In the genomic region with DNA sequence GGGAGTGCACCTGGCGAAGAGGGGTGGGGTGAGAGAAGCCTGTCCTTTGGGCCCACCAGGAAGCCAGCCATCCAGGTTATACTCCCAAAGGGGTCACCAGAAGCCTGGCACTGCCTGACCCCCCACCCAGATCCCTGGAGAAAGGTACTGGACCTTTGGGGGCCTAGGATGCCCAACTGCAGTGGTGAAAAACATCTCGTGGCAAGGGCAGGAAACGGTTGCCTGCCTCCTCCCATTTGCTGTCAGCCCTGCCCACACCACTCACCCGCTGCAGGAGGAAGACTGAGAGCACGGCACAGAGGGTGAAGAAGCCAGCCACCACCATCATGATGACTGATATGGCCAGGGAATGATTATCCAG, we compare ENCODE assay signal across 13 cellular contexts. TPM values are rescaled to one million over a fixed set of nuclear protein-coding genes. Genes with fewer than 3 reads are reported as not detected.
DNase-seq lines count a peak whose midpoint lies in the region; ATAC-seq and TF ChIP-seq lines count a peak whose summit lies in the region.
"Had no signal": no experiment of that assay in that cellular context is flagged by ENCODE, and none has a peak within 500 bp of the region (broad histone marks: within the 10 kb centered on the region; RNA-seq: fewer than 3 reads in every experiment).

No MANE protein-coding gene starts in this region.

- H2BK120ac ChIP-seq in mesenchymal stem cell (ENCODE audit: low read depth, low read length): no peak overlapping the region

- H3K4ac ChIP-seq in mesenchymal stem cell (ENCODE audit: low read depth in 1 of 2, low read length in 2 of 2): no peak overlapping the region

- H4K91ac ChIP-seq in mesenchymal stem cell (ENCODE audit: low read length): no peak overlapping the region

- DNase-seq in activated T-cell treated with anti-CD3 and anti-CD28 coated beads, Interleukin-2, amount 50 U/mL, for 48 hours: peak; percentile 74 to 77
- peak in 8 of 9 donors; percentile 33 to 64 (median 57) for DNase-seq in naive thymus-derived CD4-positive, alpha-beta T cell
- no peak for DNase-seq in stimulated activated naive B cell treated with anti-CD40 and anti-IgM and Interleukin-4, amounts not matched to agents 10 μg/mL and 1 μg/mL and 100 μg/mL, for 72 hours
- DNase-seq in kidney tubule cell (ENCODE audit: low spot score) (no peak), hypothalamus (lab: John Stamatoyannopoulos, UW) (no peak), erythroblast (lab: John Stamatoyannopoulos, UW) (no peak), mesenchymal stem cell (no peak)
- DNase-seq: EL, NCI-H1436 treated with DMSO at 0.1 percent for 48 hours, nephron progenitor cell had no signal

- no peak overlapping the region for H3K4me2 ChIP-seq in mesenchymal stem cell (ENCODE audit: low read length, poor library complexity, severe bottlenecking)

- H4K8ac ChIP-seq in mesenchymal stem cell (ENCODE audit: low read length): no peak overlapping the region

- no peak overlapping the region for H2BK5ac ChIP-seq in mesenchymal stem cell (ENCODE audit: low read depth, low read length, poor library complexity, severe bottlenecking)

- peaks cover 40% of the 10 kb centered on the region for H3K36me3 Mint-ChIP-seq in T-helper 1 cell treated with Interleukin-12 subunit alpha and Interleukin-12 subunit beta and Interleukin-4 antibody, amounts not matched to agents 30 μg/mL and 1 μg/mL, for 36 hours (ENCODE audit: low read depth)
- H3K36me3 Mint-ChIP-seq in naive thymus-derived CD4-positive, alpha-beta T cell: peaks cover 5 to 40% (median 17%) of the 10 kb centered on the region in 5 donors
- H3K36me3 Mint-ChIP-seq in stimulated activated naive B cell treated with anti-CD40 and anti-IgM and Interleukin-4, amounts not matched to agents 10 μg/mL and 1 μg/mL and 100 μg/mL, for 72 hours: peaks cover 45 to 53% of the 10 kb centered on the region in 2 donors

- H3K36me3 ChIP-seq in naive thymus-derived CD4-positive, alpha-beta T cell (ENCODE audit: control insufficient read depth in 2 of 3, insufficient read depth in 3 of 3, low read length in 3 of 3): peaks cover 0 to 43% (median 0%) of the 10 kb centered on the region in 3 experiments
- H3K36me3 ChIP-seq in mesenchymal stem cell (ENCODE audit: control insufficient read depth in 1 of 2, insufficient read depth in 2 of 2, low read depth in 1 of 2, low read length in 2 of 2): peaks cover 49 to 67% of the 10 kb centered on the region in 2 experiments

- H3K27ac Mint-ChIP-seq in T-helper 1 cell treated with Interleukin-12 subunit alpha and Interleukin-12 subunit beta and Interleukin-4 antibody, amounts not matched to agents 30 μg/mL and 1 μg/mL, for 36 hours: peak overlapping the region; percentile 92
- H3K27ac Mint-ChIP-seq in naive thymus-derived CD4-positive, alpha-beta T cell: peak overlapping the region; percentile 67 to 95 (median 94)
- peak overlapping the region; percentile 73 for H3K27ac Mint-ChIP-seq in stimulated activated naive B cell treated with anti-CD40 and anti-IgM and Interleukin-4, amounts not matched to agents 10 μg/mL and 1 μg/mL and 100 μg/mL, for 72 hours

- H3K27me3 Mint-ChIP-seq in T-helper 1 cell treated with Interleukin-12 subunit alpha and Interleukin-12 subunit beta and Interleukin-4 antibody, amounts not matched to agents 30 μg/mL and 1 μg/mL, for 36 hours (ENCODE audit: low read depth): no peaks in the 10 kb centered on the region
- H3K27me3 Mint-ChIP-seq in naive thymus-derived CD4-positive, alpha-beta T cell: no peaks in the 10 kb centered on the region
- H3K27me3 Mint-ChIP-seq in stimulated activated naive B cell treated with anti-CD40 and anti-IgM and Interleukin-4, amounts not matched to agents 10 μg/mL and 1 μg/mL and 100 μg/mL, for 72 hours: no peaks in the 10 kb centered on the region

- H3K4me3 Mint-ChIP-seq in T-helper 1 cell treated with Interleukin-12 subunit alpha and Interleukin-12 subunit beta and Interleukin-4 antibody, amounts not matched to agents 30 μg/mL and 1 μg/mL, for 36 hours: peak overlapping the region; percentile 62
- H3K4me3 Mint-ChIP-seq in naive thymus-derived CD4-positive, alpha-beta T cell: peak overlapping the region; percentile 51 to 95 (median 80)
- no peak overlapping the region for H3K4me3 Mint-ChIP-seq in stimulated activated naive B cell treated with anti-CD40 and anti-IgM and Interleukin-4, amounts not matched to agents 10 μg/mL and 1 μg/mL and 100 μg/mL, for 72 hours
- H3K4me3 Mint-ChIP-seq: nephron progenitor cell had no signal

- H3K4me3 ChIP-seq in naive thymus-derived CD4-positive, alpha-beta T cell (ENCODE audit: low read length): peak overlapping the region; percentile 49
- no peak overlapping the region for H3K4me3 ChIP-seq in mesenchymal stem cell (ENCODE audit: insufficient read depth in 1 of 2, low read depth in 1 of 2, low read length in 2 of 2)
- H3K4me3 ChIP-seq: tibial nerve had no signal

- intact Hi-C loops in naive thymus-derived CD4-positive, alpha-beta T cell (cut with micrococcal nuclease): loop anchor here (1.0 to 10.0 kb wide), 5 partner anchors 14 to 610 kb away; a partner anchor contains a TSS

- 90% methylated on average over 5 of the region's 5 CpGs for WGBS in mesenchymal stem cell

- peak overlapping the region; percentile 79 for H3K27ac ChIP-seq in naive thymus-derived CD4-positive, alpha-beta T cell (ENCODE audit: low read depth, low read length)
- H3K27ac ChIP-seq in mesenchymal stem cell (ENCODE audit: low read length, poor library complexity, severe bottlenecking): no peak overlapping the region

- H2BK15ac ChIP-seq in mesenchymal stem cell (ENCODE audit: low read depth, poor library complexity, severe bottlenecking): no peak overlapping the region

- H3K23ac ChIP-seq in mesenchymal stem cell (ENCODE audit: low read length in 2 of 2): no peak overlapping the region

- H3K14ac ChIP-seq in mesenchymal stem cell (ENCODE audit: low read length in 2 of 2): no peak overlapping the region

- no peak overlapping the region for H2AFZ ChIP-seq in mesenchymal stem cell (ENCODE audit: low read depth, low read length)

- no peaks in the 10 kb centered on the region for H3K9me3 ChIP-seq in naive thymus-derived CD4-positive, alpha-beta T cell (ENCODE audit: control insufficient read depth in 2 of 3, low read length in 3 of 3)
- H3K9me3 ChIP-seq in mesenchymal stem cell (ENCODE audit: control insufficient read depth, low read length): no peaks in the 10 kb centered on the region
- H3K9me3 ChIP-seq: tibial nerve had no signal

- no peak overlapping the region for H2BK12ac ChIP-seq in mesenchymal stem cell (ENCODE audit: low read length in 2 of 2)

- CTCF ChIA-PET in naive thymus-derived CD4-positive, alpha-beta T cell (lab: Charles Lee): interaction anchor here (0.9 to 2.6 kb wide), 10 partner anchors 8 to 150 kb away, joined by 3 to 20 read pairs (median 6); a partner anchor contains a TSS

- H3K9ac ChIP-seq in mesenchymal stem cell (ENCODE audit: low read length): no peak overlapping the region

- ATAC-seq in naive thymus-derived CD4-positive, alpha-beta T cell: peak; percentile 39
- no peak for ATAC-seq in stimulated activated naive B cell treated with anti-CD40 and anti-IgM and Interleukin-4, amounts not matched to agents 10 μg/mL and 1 μg/mL and 100 μg/mL, for 72 hours (replicated peaks)

- POLR2A ChIA-PET in naive thymus-derived CD4-positive, alpha-beta T cell (lab: Charles Lee): interaction anchor here (0.6 to 4.4 kb wide), 18 partner anchors 9 to 607 kb away, joined by 3 to 44 read pairs (median 5); a partner anchor contains a TSS

- H3K9me3 Mint-ChIP-seq in T-helper 1 cell treated with Interleukin-12 subunit alpha and Interleukin-12 subunit beta and Interleukin-4 antibody, amounts not matched to agents 30 μg/mL and 1 μg/mL, for 36 hours: no peaks in the 10 kb centered on the region
- no peaks in the 10 kb centered on the region for H3K9me3 Mint-ChIP-seq in naive thymus-derived CD4-positive, alpha-beta T cell
- H3K9me3 Mint-ChIP-seq in stimulated activated naive B cell treated with anti-CD40 and anti-IgM and Interleukin-4, amounts not matched to agents 10 μg/mL and 1 μg/mL and 100 μg/mL, for 72 hours: no peaks in the 10 kb centered on the region
- H3K9me3 Mint-ChIP-seq: nephron progenitor cell had no signal

- peaks cover 40 to 50% of the 10 kb centered on the region in 2 donors for H3K4me1 ChIP-seq in naive thymus-derived CD4-positive, alpha-beta T cell (ENCODE audit: control insufficient read depth in 2 of 2, insufficient read depth in 2 of 2, low read length in 2 of 2)
- H3K4me1 ChIP-seq in mesenchymal stem cell (ENCODE audit: control insufficient read depth, insufficient read depth, low read depth, low read length): peaks cover 18% of the 10 kb centered on the region

- H3K27me3 ChIP-seq in naive thymus-derived CD4-positive, alpha-beta T cell (ENCODE audit: control insufficient read depth in 2 of 2, insufficient read depth in 2 of 2, low read length in 2 of 2): no peaks in the 10 kb centered on the region
- H3K27me3 ChIP-seq in mesenchymal stem cell (ENCODE audit: control insufficient read depth in 1 of 2, insufficient read depth in 1 of 2, low read length in 2 of 2): no peaks in the 10 kb centered on the region
- H3K27me3 ChIP-seq: tibial nerve had no signal

- no peak for TF ChIP-seq POLR2A in erythroblast (IDR thresholded peaks at IDR 0.05; ENCODE audit: low read length)

- H3K79me1 ChIP-seq in mesenchymal stem cell (replicated peaks; ENCODE audit: low read length, poor library complexity, severe bottlenecking): peaks cover 10% of the 10 kb centered on the region

- H3K18ac ChIP-seq in mesenchymal stem cell (ENCODE audit: low read depth in 1 of 2, low read length in 2 of 2): no peak overlapping the region

- H2AK5ac ChIP-seq in mesenchymal stem cell (ENCODE audit: low read length, severe bottlenecking): no peak overlapping the region

- peaks cover 42% of the 10 kb centered on the region for H3K4me1 Mint-ChIP-seq in T-helper 1 cell treated with Interleukin-12 subunit alpha and Interleukin-12 subunit beta and Interleukin-4 antibody, amounts not matched to agents 30 μg/mL and 1 μg/mL, for 36 hours (ENCODE audit: low read depth)
- peaks cover 26 to 62% (median 50%) of the 10 kb centered on the region in 7 donors for H3K4me1 Mint-ChIP-seq in naive thymus-derived CD4-positive, alpha-beta T cell
- peaks cover 44 to 77% of the 10 kb centered on the region in 2 donors for H3K4me1 Mint-ChIP-seq in stimulated activated naive B cell treated with anti-CD40 and anti-IgM and Interleukin-4, amounts not matched to agents 10 μg/mL and 1 μg/mL and 100 μg/mL, for 72 hours

RNA-seq across cellular contexts. Expression of a gene that starts 2.2 kb away (rescaled TPM):
- 100 to 1,000 TPM in 1 of 5 experiments, 10 to 100 TPM in 4; 53.2 to 106 (median 59.2) TPM for total RNA-seq in naive thymus-derived CD4-positive, alpha-beta T cell
- 10 to 100 TPM; 15.4 to 32.8 TPM for polyA plus RNA-seq in naive thymus-derived CD4-positive, alpha-beta T cell
- polyA plus RNA-seq in mesenchymal stem cell (2013, experiment 1 of 2): 15.0 TPM
- polyA plus RNA-seq in mesenchymal stem cell (2013, experiment 2 of 2): 14.2 TPM

RNA-seq across cellular contexts. Expression of a gene that starts 18.8 kb away (rescaled TPM):
- under 1 TPM in 2 of 5 experiments, not detected in 3; 0.27 to 0.60 TPM for total RNA-seq in naive thymus-derived CD4-positive, alpha-beta T cell
- polyA plus RNA-seq in naive thymus-derived CD4-positive, alpha-beta T cell: not detected
- polyA plus RNA-seq in mesenchymal stem cell (2013, experiment 1 of 2): not detected
- polyA plus RNA-seq in mesenchymal stem cell (2013, experiment 2 of 2): not detected
- total RNA-seq: SK-MEL-5, tibial nerve had no signal

RNA-seq across cellular contexts. Expression of a gene that starts 28.0 kb away (rescaled TPM):
- 100 to 1,000 TPM in 3 of 5 experiments, 10 to 100 TPM in 2; 78.9 to 130 (median 116) TPM for total RNA-seq in naive thymus-derived CD4-positive, alpha-beta T cell
- polyA plus RNA-seq in naive thymus-derived CD4-positive, alpha-beta T cell: 100 to 1,000 TPM; 131 to 141 TPM
- 81.8 TPM for polyA plus RNA-seq in mesenchymal stem cell (2013, experiment 1 of 2)
- 78.8 TPM for polyA plus RNA-seq in mesenchymal stem cell (2013, experiment 2 of 2)

RNA-seq across cellular contexts. Expression of a gene that starts 32.6 kb away (rescaled TPM):
- 1 to 10 TPM in 4 of 5 experiments, under 1 TPM in 1; 0.35 to 2.4 (median 1.3) TPM for total RNA-seq in naive thymus-derived CD4-positive, alpha-beta T cell
- polyA plus RNA-seq in naive thymus-derived CD4-positive, alpha-beta T cell: not detected
- not detected for polyA plus RNA-seq in mesenchymal stem cell (2013, experiment 1 of 2)
- polyA plus RNA-seq in mesenchymal stem cell (2013, experiment 2 of 2): not detected
- total RNA-seq: SK-MEL-5 had no signal

RNA-seq across cellular contexts. Expression of a gene that starts 44.7 kb away (rescaled TPM):
- 10 to 100 TPM; 34.0 to 97.8 (median 80.6) TPM for total RNA-seq in naive thymus-derived CD4-positive, alpha-beta T cell
- polyA plus RNA-seq in naive thymus-derived CD4-positive, alpha-beta T cell: 10 to 100 TPM; 92.5 to 98.3 TPM
- polyA plus RNA-seq in mesenchymal stem cell (2013, experiment 1 of 2): 25.4 TPM
- polyA plus RNA-seq in mesenchymal stem cell (2013, experiment 2 of 2): 25.0 TPM

Comparison
In these comparisons a context has a peak if more than half of its experiments do, and no peak if none do; other contexts are left out.
1. H3K4me3 Mint-ChIP-seq: peak in T-helper 1 cell treated with Interleukin-12 subunit alpha and Interleukin-12 subunit beta and Interleukin-4 antibody, amounts not matched to agents 30 μg/mL and 1 μg/mL, for 36 hours (single experiment) and naive thymus-derived CD4-positive, alpha-beta T cell (10 of 10); none in stimulated activated naive B cell treated with anti-CD40 and anti-IgM and Interleukin-4, amounts not matched to agents 10 μg/mL and 1 μg/mL and 100 μg/mL, for 72 hours (0 of 2).
2. DNase-seq: peak in activated T-cell treated with anti-CD3 and anti-CD28 coated beads, Interleukin-2, amount 50 U/mL, for 48 hours (2 of 2) and naive thymus-derived CD4-positive, alpha-beta T cell (8 of 9); none in stimulated activated naive B cell treated with anti-CD40 and anti-IgM and Interleukin-4, amounts not matched to agents 10 μg/mL and 1 μg/mL and 100 μg/mL, for 72 hours (single experiment), kidney tubule cell (single experiment), hypothalamus (0 of 51), erythroblast (0 of 2) and mesenchymal stem cell (single experiment).
3. Peak in every context shown above with its lines, with median percentiles within 50 percentile points of each other: H3K27ac Mint-ChIP-seq.